Comparison of ENCODE assay signal across 22 cellular contexts in genomic region chr1:14538335-14538734, GRCh38.
DNase-seq lines count a peak whose midpoint lies in the region; TF ChIP-seq lines count a peak whose summit lies in the region.
"Had no signal": no experiment of that assay in that cellular context is flagged by ENCODE, and none has a peak within 500 bp of the region (broad histone marks: within the 10 kb centered on the region; RNA-seq: fewer than 3 reads in every experiment).

No MANE protein-coding gene starts in this region.

- peaks cover 5% of the 10 kb centered on the region for H3K9me3 Mint-ChIP-seq in mesothelial cell of epicardium
- H3K9me3 Mint-ChIP-seq: activated CD4-positive, alpha-beta memory T cell treated with anti-CD3 and anti-CD28 coated beads for 36 hours; activated T-helper 2 cell treated with anti-CD3 and anti-CD28 coated beads, Interferon-gamma antibody, Interleukin-2, Interleukin-4, amounts not matched to agents 10 μg/mL and 5 μg/mL and 100 μg/mL, durations not matched to agents 14 hours and 24 hours and 36 hours; stimulated activated effector memory CD8-positive, alpha-beta T cell treated with anti-CD3 and anti-CD28 coated beads, Interleukin-12 subunit alpha, Interleukin-12 subunit beta, amount 100 ng/mL, for 72 hours had no signal

- DNase-seq in BE2C (no peak), SK-MEL-5 (ENCODE audit: low read depth, low spot score) (peak; percentile 42), fibroblast of villous mesenchyme (ENCODE audit: low read depth) (no peak), mesothelial cell of epicardium (ENCODE audit: low spot score in 2 of 2, unreplicated experiment in 2 of 2) (no peak), COLO668 (lab: John Stamatoyannopoulos, UW; ENCODE audit: unreplicated experiment) (no peak), right atrium auricular region (ENCODE audit: low spot score) (no peak)
- no peak for DNase-seq in central memory CD4-positive, alpha-beta T cell
- DNase-seq: activated CD4-positive, alpha-beta memory T cell treated with anti-CD3 and anti-CD28 coated beads for 36 hours; amniotic stem cell; CD4-positive, alpha-beta memory T cell; esophagus squamous epithelium; GF-D8; HCEC 1CT; NCI-H146; NCI-H774; SHP77; sigmoid colon; upper lobe of left lung had no signal

- no peak overlapping the region for H3K27ac Mint-ChIP-seq in mesothelial cell of epicardium
- H3K27ac Mint-ChIP-seq: activated CD4-positive, alpha-beta memory T cell treated with anti-CD3 and anti-CD28 coated beads for 36 hours; activated T-helper 2 cell treated with anti-CD3 and anti-CD28 coated beads, Interferon-gamma antibody, Interleukin-2, Interleukin-4, amounts not matched to agents 10 μg/mL and 5 μg/mL and 100 μg/mL, durations not matched to agents 14 hours and 24 hours and 36 hours; stimulated activated effector memory CD8-positive, alpha-beta T cell treated with anti-CD3 and anti-CD28 coated beads, Interleukin-12 subunit alpha, Interleukin-12 subunit beta, amount 100 ng/mL, for 72 hours had no signal

- no peaks in the 10 kb centered on the region for H3K36me3 Mint-ChIP-seq in mesothelial cell of epicardium
- H3K36me3 Mint-ChIP-seq: activated CD4-positive, alpha-beta memory T cell treated with anti-CD3 and anti-CD28 coated beads for 36 hours; CD4-positive, alpha-beta memory T cell; stimulated activated effector memory CD8-positive, alpha-beta T cell treated with anti-CD3 and anti-CD28 coated beads, Interleukin-12 subunit alpha, Interleukin-12 subunit beta, amount 100 ng/mL, for 72 hours had no signal

- H3K4me1 ChIP-seq in BE2C: no peaks in the 10 kb centered on the region
- H3K4me1 ChIP-seq in right atrium auricular region: no peaks in the 10 kb centered on the region
- H3K4me1 ChIP-seq: esophagus squamous epithelium, sigmoid colon, upper lobe of left lung had no signal

- H3K27ac ChIP-seq in right atrium auricular region: no peak overlapping the region
- H3K27ac ChIP-seq: coronary artery, esophagus squamous epithelium, sigmoid colon, upper lobe of left lung had no signal

- peaks cover 26% of the 10 kb centered on the region for H3K27me3 Mint-ChIP-seq in mesothelial cell of epicardium (ENCODE audit: low read depth)
- H3K27me3 Mint-ChIP-seq: activated CD4-positive, alpha-beta memory T cell treated with anti-CD3 and anti-CD28 coated beads for 36 hours had no signal

- no peaks in the 10 kb centered on the region for H3K36me3 ChIP-seq in BE2C
- no peaks in the 10 kb centered on the region for H3K36me3 ChIP-seq in right atrium auricular region
- H3K36me3 ChIP-seq: esophagus squamous epithelium, sigmoid colon, upper lobe of left lung had no signal

- peaks cover 5% of the 10 kb centered on the region for H3K4me1 Mint-ChIP-seq in mesothelial cell of epicardium
- H3K4me1 Mint-ChIP-seq: CD4-positive, alpha-beta memory T cell; stimulated activated effector memory CD8-positive, alpha-beta T cell treated with anti-CD3 and anti-CD28 coated beads, Interleukin-12 subunit alpha, Interleukin-12 subunit beta, amount 100 ng/mL, for 72 hours had no signal

- TF ChIP-seq CTCF in BE2C (IDR thresholded peaks at IDR 0.05; ENCODE audit: low read depth, low read length) (peak; percentile 39), GM12873 (IDR thresholded peaks at IDR 0.05; ENCODE audit: insufficient read depth, low read depth, low read length, missing control alignments) (peak; percentile 37), fibroblast of villous mesenchyme (IDR thresholded peaks at IDR 0.05; ENCODE audit: insufficient read depth, low read depth, low read length) (peak; percentile 17), mesothelial cell of epicardium (IDR thresholded peaks at IDR 0.05; ENCODE audit: unreplicated experiment) (no peak), right atrium auricular region (IDR thresholded peaks at IDR 0.05) (no peak)

- H3K4me3 Mint-ChIP-seq in mesothelial cell of epicardium: no peak overlapping the region
- H3K4me3 Mint-ChIP-seq: activated CD4-positive, alpha-beta memory T cell treated with anti-CD3 and anti-CD28 coated beads for 36 hours; CD4-positive, alpha-beta memory T cell; stimulated activated effector memory CD8-positive, alpha-beta T cell treated with anti-CD3 and anti-CD28 coated beads, Interleukin-12 subunit alpha, Interleukin-12 subunit beta, amount 100 ng/mL, for 72 hours had no signal

- H3K27me3 ChIP-seq in BE2C (no peaks in the 10 kb centered on the region), right atrium auricular region (no peaks in the 10 kb centered on the region)
- H3K27me3 ChIP-seq: esophagus squamous epithelium, sigmoid colon, upper lobe of left lung had no signal

- no peaks in the 10 kb centered on the region for H3K9me3 ChIP-seq in BE2C
- H3K9me3 ChIP-seq in right atrium auricular region: no peaks in the 10 kb centered on the region
- H3K9me3 ChIP-seq: esophagus squamous epithelium, sigmoid colon, upper lobe of left lung had no signal

- no peak overlapping the region for H3K4me3 ChIP-seq in BE2C (ENCODE audit: low read depth, low read length)
- no peak overlapping the region for H3K4me3 ChIP-seq in fibroblast of villous mesenchyme (ENCODE audit: low read depth, low read length)
- no peak overlapping the region for H3K4me3 ChIP-seq in right atrium auricular region
- H3K4me3 ChIP-seq: coronary artery, esophagus squamous epithelium, sigmoid colon, upper lobe of left lung had no signal

- in situ Hi-C loops in SK-MEL-5 (cut with HindIII; ENCODE audit: low pct_unique_long_range_greater_than_20kb, low sequenced_read_pairs): no loop called here

Comparison
In these comparisons a context has a peak if more than half of its experiments do, and no peak if none do; other contexts are left out.
1. CTCF ChIP-seq: peak in BE2C (single experiment), GM12873 (single experiment) and fibroblast of villous mesenchyme (single experiment); none in mesothelial cell of epicardium (single experiment) and right atrium auricular region (0 of 2).